ENCODE assay signal across 8 cellular contexts in genomic region chr10:86178401-86179142, GRCh38.
DNase-seq lines count a peak whose midpoint lies in the region; ATAC-seq and TF ChIP-seq lines count a peak whose summit lies in the region.

No MANE protein-coding gene starts in this region.

- intact Hi-C loops in CD8-positive, alpha-beta T cell (cut with DNase I, micrococcal nuclease), result no loop called here

- no peaks in the 10 kb centered on the region for H3K36me3 Mint-ChIP-seq in activated naive CD4-positive, alpha-beta T cell treated with anti-CD3 and anti-CD28 coated beads, Interleukin-2, amount 10 ng/mL, durations not matched to agents 7 days and 5 days
- H3K36me3 Mint-ChIP-seq in CD8-positive, alpha-beta T cell, result no peaks in the 10 kb centered on the region

- no peaks in the 10 kb centered on the region for H3K4me1 Mint-ChIP-seq in activated naive CD4-positive, alpha-beta T cell treated with anti-CD3 and anti-CD28 coated beads, Interleukin-2, amount 10 ng/mL, durations not matched to agents 7 days and 5 days
- H3K4me1 Mint-ChIP-seq in CD8-positive, alpha-beta T cell (ENCODE audit: low read depth), result no peaks in the 10 kb centered on the region

- ATAC-seq in thoracic aorta (ENCODE audit: insufficient number of reproducible peaks, low FRiP score, low read depth) (no peak), HG03175 (IDR thresholded peaks at IDR 0.05; ENCODE audit: unreplicated experiment) (no peak)
- ATAC-seq in CD8-positive, alpha-beta T cell, result no peak

- H3K27ac Mint-ChIP-seq in activated naive CD4-positive, alpha-beta T cell treated with anti-CD3 and anti-CD28 coated beads, Interleukin-2, amount 10 ng/mL, durations not matched to agents 7 days and 5 days, result no peak overlapping the region
- no peak overlapping the region for H3K27ac Mint-ChIP-seq in CD8-positive, alpha-beta T cell

- TF ChIP-seq CTCF in fibroblast of mammary gland (conservative IDR thresholded peaks at IDR 0.05; ENCODE audit: control insufficient read depth, insufficient read depth, low read depth, low read length), result peak; percentile 22
- TF ChIP-seq CTCF in thoracic aorta (IDR thresholded peaks at IDR 0.05), result peak; percentile 18
- TF ChIP-seq CTCF in CD8-positive, alpha-beta T cell (IDR thresholded peaks at IDR 0.05), result no peak

- no peak overlapping the region for H3K27ac ChIP-seq in thoracic aorta
- H3K27ac ChIP-seq in CD8-positive, alpha-beta T cell (ENCODE audit: low read depth, low read length), result no peak overlapping the region

- CTCF ChIA-PET in activated naive CD4-positive, alpha-beta T cell treated with anti-CD3 and anti-CD28 coated beads, Interleukin-2, amount 10 ng/mL, durations not matched to agents 7 days and 5 days (lab: Charles Lee), result no interaction called here
- CTCF ChIA-PET in CD8-positive, alpha-beta T cell (lab: Charles Lee), result no interaction called here

- H3K9me3 ChIP-seq in thoracic aorta, result no peaks in the 10 kb centered on the region
- H3K9me3 ChIP-seq in CD8-positive, alpha-beta T cell (ENCODE audit: low read length), result no peaks in the 10 kb centered on the region

- peak; percentile 25 for DNase-seq in activated naive CD4-positive, alpha-beta T cell treated with anti-CD3 and anti-CD28 coated beads, Interleukin-2, amount 10 ng/mL, durations not matched to agents 7 days and 5 days
- DNase-seq in activated naive CD4-positive, alpha-beta T cell (lab: John Stamatoyannopoulos, UW), result no peak
- peak; percentile 20 for DNase-seq in MV-4-11 (lab: John Stamatoyannopoulos, UW)
- no peak for DNase-seq in fibroblast of mammary gland (ENCODE audit: low read depth)
- DNase-seq in thoracic aorta (ENCODE audit: low spot score), result no peak
- no peak for DNase-seq in CD8-positive, alpha-beta T cell
- no peak for DNase-seq in NCI-H187 (lab: John Stamatoyannopoulos, UW)

- no peak overlapping the region for H3K4me3 ChIP-seq in fibroblast of mammary gland (ENCODE audit: control insufficient read depth, low read depth, low read length)
- no peak overlapping the region for H3K4me3 ChIP-seq in thoracic aorta
- no peak overlapping the region for H3K4me3 ChIP-seq in CD8-positive, alpha-beta T cell (ENCODE audit: low read depth, low read length)

- H3K36me3 ChIP-seq in thoracic aorta, result no peaks in the 10 kb centered on the region
- H3K36me3 ChIP-seq in CD8-positive, alpha-beta T cell (ENCODE audit: insufficient read depth, low read length), result no peaks in the 10 kb centered on the region

- H3K27me3 ChIP-seq in thoracic aorta (replicated peaks; ENCODE audit: insufficient read depth), result no peaks in the 10 kb centered on the region
- no peaks in the 10 kb centered on the region for H3K27me3 ChIP-seq in CD8-positive, alpha-beta T cell (ENCODE audit: insufficient read depth, low read length)

- no peaks in the 10 kb centered on the region for H3K27me3 Mint-ChIP-seq in activated naive CD4-positive, alpha-beta T cell treated with anti-CD3 and anti-CD28 coated beads, Interleukin-2, amount 10 ng/mL, durations not matched to agents 7 days and 5 days
- no peaks in the 10 kb centered on the region for H3K27me3 Mint-ChIP-seq in CD8-positive, alpha-beta T cell (ENCODE audit: low read depth)

- no peak overlapping the region for H3K4me3 Mint-ChIP-seq in activated naive CD4-positive, alpha-beta T cell treated with anti-CD3 and anti-CD28 coated beads, Interleukin-2, amount 10 ng/mL, durations not matched to agents 7 days and 5 days
- no peak overlapping the region for H3K4me3 Mint-ChIP-seq in CD8-positive, alpha-beta T cell

- no peaks in the 10 kb centered on the region for H3K4me1 ChIP-seq in thoracic aorta (ENCODE audit: control insufficient read depth in 1 of 2, low read depth in 2 of 2)
- H3K4me1 ChIP-seq in CD8-positive, alpha-beta T cell (ENCODE audit: insufficient read depth, low read length), result no peaks in the 10 kb centered on the region

- H3K9me3 Mint-ChIP-seq in activated naive CD4-positive, alpha-beta T cell treated with anti-CD3 and anti-CD28 coated beads, Interleukin-2, amount 10 ng/mL, durations not matched to agents 7 days and 5 days, result no peaks in the 10 kb centered on the region
- H3K9me3 Mint-ChIP-seq in CD8-positive, alpha-beta T cell, result no peaks in the 10 kb centered on the region

- POLR2A ChIA-PET in CD8-positive, alpha-beta T cell (lab: Charles Lee), result no interaction called here

Comparison
In these comparisons a context has a peak if more than half of its experiments do, and no peak if none do; other contexts are left out.
1. DNase-seq: peak in activated naive CD4-positive, alpha-beta T cell treated with anti-CD3 and anti-CD28 coated beads, Interleukin-2, amount 10 ng/mL, durations not matched to agents 7 days and 5 days (single experiment) and MV-4-11 (single experiment); none in activated naive CD4-positive, alpha-beta T cell (0 of 4), fibroblast of mammary gland (single experiment), thoracic aorta (single experiment), CD8-positive, alpha-beta T cell (0 of 7) and NCI-H187 (0 of 2).